ENCODE assay signal across 18 cellular contexts in genomic region chr10:31774928-31775668, GRCh38.
DNase-seq lines count a peak whose midpoint lies in the region; ATAC-seq and FAIRE-seq lines count a peak whose summit lies in the region.
"Had no signal": no experiment of that assay in that cellular context is flagged by ENCODE, and none has a peak within 500 bp of the region (broad histone marks: within the 10 kb centered on the region; RNA-seq: fewer than 3 reads in every experiment).

No MANE protein-coding gene starts in this region.

- no peak overlapping the region for H4K12ac ChIP-seq in trophoblast cell (ENCODE audit: low read depth, low read length)

- H2BK120ac ChIP-seq in mesendoderm (ENCODE audit: low read depth, low read length) (no peak overlapping the region), trophoblast cell (ENCODE audit: insufficient read depth, low read length, poor library complexity) (peak overlapping the region; percentile 40)

- H3K4ac ChIP-seq in mesendoderm (ENCODE audit: low read depth, low read length) = no peak overlapping the region
- H3K4ac ChIP-seq in trophoblast cell (ENCODE audit: low read depth, low read length) = no peak overlapping the region

- H3K79me1 ChIP-seq in mesendoderm (ENCODE audit: low read length) (no peaks in the 10 kb centered on the region), trophoblast cell (ENCODE audit: low read length) (peaks cover 3% of the 10 kb centered on the region)

- H2AK5ac ChIP-seq in mesendoderm (ENCODE audit: low read length) = no peak overlapping the region
- peak overlapping the region; percentile 39 for H2AK5ac ChIP-seq in trophoblast cell (ENCODE audit: low read length)

- WGBS in mesendoderm (ENCODE audit: extremely low coverage, insufficient coverage, low lambda C conversion rate) = no CpG with 5 or more reads among the region's 13 CpGs
- no CpG with 5 or more reads among the region's 13 CpGs for WGBS in trophoblast cell (ENCODE audit: extremely low coverage, insufficient coverage, insufficient read length)

- H3K9me3 ChIP-seq in trophoblast cell (ENCODE audit: insufficient read depth, low read depth, low read length) = peaks cover 8% of the 10 kb centered on the region

- H4K91ac ChIP-seq in trophoblast cell (ENCODE audit: low read depth, low read length) = peak overlapping the region; percentile 55

- ATAC-seq in HG03378 (IDR thresholded peaks at IDR 0.05; ENCODE audit: unreplicated experiment) = no peak

- H4K5ac ChIP-seq in mesendoderm (ENCODE audit: low read length) = no peak overlapping the region

- H3K79me2 ChIP-seq in mesendoderm (ENCODE audit: control insufficient read depth, insufficient read depth, low read length) (no peaks in the 10 kb centered on the region), trophoblast cell (ENCODE audit: control insufficient read depth, insufficient read depth, low read length, poor library complexity) (no peaks in the 10 kb centered on the region)

- no peak overlapping the region for H3K56ac ChIP-seq in mesendoderm (ENCODE audit: low read length)

- no peaks in the 10 kb centered on the region for H3K27me3 ChIP-seq in H7 (ENCODE audit: control insufficient read depth, insufficient read depth, low read length)
- H3K27me3 ChIP-seq in mesendoderm (ENCODE audit: insufficient read depth, low read length, poor library complexity) = no peaks in the 10 kb centered on the region
- no peaks in the 10 kb centered on the region for H3K27me3 ChIP-seq in trophoblast cell (ENCODE audit: insufficient read depth, low read length)

- no peaks in the 10 kb centered on the region for H3K4me1 ChIP-seq in mesendoderm (ENCODE audit: control insufficient read depth, low read depth, low read length)
- peaks cover 15 to 18% of the 10 kb centered on the region in 2 experiments for H3K4me1 ChIP-seq in trophoblast cell (ENCODE audit: control insufficient read depth in 1 of 2, insufficient read depth in 2 of 2, low read length in 2 of 2)
- H3K4me1 ChIP-seq: Caco-2 had no signal

- H4K8ac ChIP-seq in mesendoderm (ENCODE audit: low read depth, low read length) (no peak overlapping the region), trophoblast cell (ENCODE audit: low read depth, low read length) (no peak overlapping the region)

- H3K4me2 ChIP-seq in mesendoderm (ENCODE audit: low read length) (no peak overlapping the region), trophoblast cell (ENCODE audit: low read length) (peak overlapping the region; percentile 25)

- H3K9ac ChIP-seq in mesendoderm (ENCODE audit: low read length) = no peak overlapping the region
- no peak overlapping the region for H3K9ac ChIP-seq in trophoblast cell (ENCODE audit: low read length)

- H3K18ac ChIP-seq in mesendoderm (ENCODE audit: low read length) (no peak overlapping the region), trophoblast cell (ENCODE audit: low read length) (no peak overlapping the region)

- H3K4me3 ChIP-seq in H7 (ENCODE audit: insufficient read depth, low read depth, low read length) (no peak overlapping the region), mesendoderm (ENCODE audit: low read length) (no peak overlapping the region), trophoblast cell (ENCODE audit: low read depth, low read length) (no peak overlapping the region)

- H3K23ac ChIP-seq in mesendoderm (ENCODE audit: low read length) (no peak overlapping the region), trophoblast cell (ENCODE audit: low read length) (no peak overlapping the region)

- H3K14ac ChIP-seq in trophoblast cell (ENCODE audit: low read length) = no peak overlapping the region

- peak overlapping the region; percentile 30 for H3K27ac ChIP-seq in mesendoderm (ENCODE audit: low read depth, low read length)
- H3K27ac ChIP-seq in trophoblast cell (ENCODE audit: low read depth, low read length) = peak overlapping the region; percentile 50
- H3K27ac ChIP-seq: RWPE1 had no signal

- no peaks in the 10 kb centered on the region for H3K36me3 ChIP-seq in H7 (replicated peaks; ENCODE audit: control insufficient read depth, insufficient read depth, low read length)
- H3K36me3 ChIP-seq in mesendoderm (ENCODE audit: control insufficient read depth, insufficient read depth, low read length) = no peaks in the 10 kb centered on the region
- no peaks in the 10 kb centered on the region for H3K36me3 ChIP-seq in trophoblast cell (ENCODE audit: control insufficient read depth in 1 of 2, insufficient read depth in 2 of 2, low read length in 2 of 2)

- peak overlapping the region; percentile 51 for H2BK12ac ChIP-seq in trophoblast cell (ENCODE audit: low read length)

- H2BK5ac ChIP-seq in mesendoderm (ENCODE audit: low read length) (no peak overlapping the region), trophoblast cell (ENCODE audit: low read depth, low read length, poor library complexity) (peak overlapping the region; percentile 18)

- H2AFZ ChIP-seq in trophoblast cell (ENCODE audit: insufficient read depth, low read length, poor library complexity) = no peak overlapping the region

- DNase-seq in H7 (peak; percentile 8), cerebellum (ENCODE audit: low spot score) (peak; percentile 19), mesendoderm (no peak), trophoblast cell (no peak), HTR-8/SVneo (ENCODE audit: insufficient read length, low spot score) (no peak), COLO668 (lab: John Stamatoyannopoulos, UW; ENCODE audit: unreplicated experiment) (no peak), HPDE6-E6E7 (ENCODE audit: extremely low spot score) (no peak)
- DNase-seq: Caco-2, H9, KG1, NCI-H1048, NCI-H2081 treated with DMSO at 0.1 percent for 48 hours, NCI-H226, NCI-H526 treated with DMSO at 0.1 percent for 48 hours, OCI-M1 had no signal

- H2BK15ac ChIP-seq in mesendoderm (replicated peaks; ENCODE audit: low read depth) = no peak overlapping the region

- no peak for FAIRE-seq in HTR-8/SVneo (lab: Jason Lieb, UNC)
- FAIRE-seq: A204.1 had no signal

Comparison
In these comparisons a context has a peak if more than half of its experiments do, and no peak if none do; other contexts are left out.
1. DNase-seq: peak in H7 (single experiment) and cerebellum (single experiment); none in mesendoderm (single experiment), trophoblast cell (0 of 2), HTR-8/SVneo (single experiment), COLO668 (single experiment) and HPDE6-E6E7 (single experiment).